In the genomic region with DNA sequence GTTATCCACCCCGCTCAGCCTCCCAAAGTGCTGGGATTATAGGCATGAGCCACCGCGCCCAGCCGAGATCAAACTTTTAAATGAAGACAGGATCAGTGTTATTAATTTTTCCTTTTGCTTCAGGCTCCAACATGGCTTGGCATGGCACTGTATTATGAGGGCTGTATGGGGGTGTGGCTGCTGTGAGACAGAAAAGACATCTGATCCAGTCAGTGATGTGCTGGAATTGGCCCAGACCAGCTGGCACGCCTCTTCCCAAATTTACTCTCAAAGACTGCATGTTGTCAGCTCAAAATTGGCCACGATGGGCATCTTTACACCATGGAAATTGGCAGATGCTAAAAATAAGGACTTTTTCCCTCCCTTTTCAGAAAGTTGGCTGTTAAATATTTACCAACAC, we compare ENCODE assay signal across 36 cellular contexts. TPM values are rescaled to one million over a fixed set of nuclear protein-coding genes. Genes with fewer than 3 reads are reported as not detected.
"Had no signal": no experiment of that assay in that cellular context is flagged by ENCODE, and none has a peak within 500 bp of the region (broad histone marks: within the 10 kb centered on the region; RNA-seq: fewer than 3 reads in every experiment).

No MANE protein-coding gene starts in this region.

- H3K27ac ChIP-seq: adrenal gland, body of pancreas, brain microvascular endothelial cell, breast epithelium had no signal

- H3K27me3 ChIP-seq: adrenal gland, body of pancreas, breast epithelium had no signal

- H3K9me3 ChIP-seq: adrenal gland, body of pancreas, breast epithelium had no signal

- H3K4me3 ChIP-seq: adrenal gland, body of pancreas, breast epithelium had no signal

- DNase-seq: activated CD4-positive, alpha-beta memory T cell treated with anti-CD3 and anti-CD28 coated beads for 36 hours; activated CD4-positive, alpha-beta T cell treated with anti-CD3 and anti-CD28 coated beads for 4 hours; activated CD4-positive, alpha-beta T cell treated with anti-CD3 and anti-CD28 coated beads, Interleukin-2, amount 10 ng/mL, durations not matched to agents 24 days and 14 days; activated CD4-positive, alpha-beta T cell treated with anti-CD3 and anti-CD28 coated beads, Interleukin-2, amount 50 U/mL, for 1 hour; activated CD4-positive, alpha-beta T cell treated with anti-CD3 and anti-CD28 coated beads, Interleukin-2, amount 50 U/mL, for 4 hours; activated CD4-positive, CD25-positive, alpha-beta regulatory T cell; activated CD8-positive, alpha-beta memory T cell treated with anti-CD3 and anti-CD28 coated beads, Interleukin-2, amount 50 U/mL, for 4 hours; activated CD8-positive, alpha-beta T cell treated with anti-CD3 and anti-CD28 coated beads for 36 hours; activated effector memory CD4-positive, alpha-beta T cell treated with anti-CD3 and anti-CD28 coated beads, Interleukin-2, amount 50 U/mL, for 16 hours; activated gamma-delta T cell treated with Interleukin-2 at 50 U/mL for 16 hours; activated naive CD4-positive, alpha-beta T cell; activated naive CD4-positive, alpha-beta T cell treated with anti-CD3 and anti-CD28 coated beads for 36 hours; activated naive CD4-positive, alpha-beta T cell treated with anti-CD3 and anti-CD28 coated beads, Interleukin-2, amount 50 U/mL, for 16 hours; activated naive CD8-positive, alpha-beta T cell treated with anti-CD3 and anti-CD28 coated beads for 36 hours; activated T-cell treated with anti-CD3 and anti-CD28 coated beads for 4 hours; activated T-cell treated with anti-CD3 and anti-CD28 coated beads, Interleukin-2, amount 50 U/mL, for 1 hour; activated T-cell treated with anti-CD3 and anti-CD28 coated beads, Interleukin-2, amount 50 U/mL, for 4 hours; activated T-cell treated with anti-CD3 and anti-CD28 coated beads, Interleukin-2, amount 50 U/mL, for 72 hours; adrenal gland; amniotic stem cell; aorta; body of pancreas; brain microvascular endothelial cell; central memory CD4-positive, alpha-beta T cell; T-helper 1 cell; T-helper 2 cell; T-helper 9 cell; WERI-Rb-1 had no signal

- ATAC-seq: activated CD4-positive, CD25-positive, alpha-beta regulatory T cell treated with anti-CD3 and anti-CD28 coated beads, Interleukin-2, amount 50 U/mL, for 24 hours; activated CD8-positive, alpha-beta T cell treated with anti-CD3 and anti-CD28 coated beads for 36 hours; activated naive CD4-positive, alpha-beta T cell treated with anti-CD3 and anti-CD28 coated beads, Interleukin-2, amount 50 U/mL, for 72 hours; activated T-cell treated with anti-CD3 and anti-CD28 coated beads, Interleukin-2, amount 50 U/mL, for 4 hours; activated T-cell treated with anti-CD3 and anti-CD28 coated beads, Interleukin-2, amount 50 U/mL, for 72 hours; activated T-helper 17 cell treated with anti-CD3 and anti-CD28 coated beads, Interleukin-2, amount 50 U/mL, for 72 hours; body of pancreas; WTC11 had no signal

- H3K36me3 ChIP-seq: adrenal gland, brain microvascular endothelial cell, breast epithelium, WERI-Rb-1 had no signal

- H3K4me1 ChIP-seq: adrenal gland, breast epithelium had no signal

RNA-seq across cellular contexts. Expression of gene KIF12, which starts 44.1 kb away (rescaled TPM):
- total RNA-seq: activated CD4-positive, alpha-beta memory T cell treated with anti-CD3 and anti-CD28 coated beads for 36 hours; activated CD4-positive, alpha-beta T cell treated with anti-CD3 and anti-CD28 coated beads, Interleukin-2, amount 10 ng/mL, durations not matched to agents 24 days and 14 days; activated CD8-positive, alpha-beta memory T cell treated with anti-CD3 and anti-CD28 coated beads for 36 hours; activated CD8-positive, alpha-beta T cell treated with anti-CD3 and anti-CD28 coated beads for 36 hours; activated naive CD4-positive, alpha-beta T cell treated with anti-CD3 and anti-CD28 coated beads for 36 hours; activated naive CD4-positive, alpha-beta T cell treated with anti-CD3 and anti-CD28 coated beads, Interleukin-2, amount 50 U/mL, for 72 hours; activated naive CD8-positive, alpha-beta T cell treated with anti-CD3 and anti-CD28 coated beads for 36 hours; activated T-cell treated with anti-CD3 and anti-CD28 coated beads, Interleukin-2, amount 50 U/mL, for 72 hours; activated T-helper 1 cell treated with anti-CD3 and anti-CD28 coated beads, Interleukin-12 subunit alpha, Interleukin-12 subunit beta, Interleukin-2, Interleukin-4 antibody, amounts not matched to agents 30 ng/mL and 10 ng/mL and 1 ng/mL, durations not matched to agents 14 hours and 24 hours and 36 hours; activated T-helper 17 cell treated with anti-CD3 and anti-CD28 coated beads, Interleukin-2, amount 50 U/mL, for 72 hours; aorta; cardiac septum had no signal
